In the genomic region with DNA sequence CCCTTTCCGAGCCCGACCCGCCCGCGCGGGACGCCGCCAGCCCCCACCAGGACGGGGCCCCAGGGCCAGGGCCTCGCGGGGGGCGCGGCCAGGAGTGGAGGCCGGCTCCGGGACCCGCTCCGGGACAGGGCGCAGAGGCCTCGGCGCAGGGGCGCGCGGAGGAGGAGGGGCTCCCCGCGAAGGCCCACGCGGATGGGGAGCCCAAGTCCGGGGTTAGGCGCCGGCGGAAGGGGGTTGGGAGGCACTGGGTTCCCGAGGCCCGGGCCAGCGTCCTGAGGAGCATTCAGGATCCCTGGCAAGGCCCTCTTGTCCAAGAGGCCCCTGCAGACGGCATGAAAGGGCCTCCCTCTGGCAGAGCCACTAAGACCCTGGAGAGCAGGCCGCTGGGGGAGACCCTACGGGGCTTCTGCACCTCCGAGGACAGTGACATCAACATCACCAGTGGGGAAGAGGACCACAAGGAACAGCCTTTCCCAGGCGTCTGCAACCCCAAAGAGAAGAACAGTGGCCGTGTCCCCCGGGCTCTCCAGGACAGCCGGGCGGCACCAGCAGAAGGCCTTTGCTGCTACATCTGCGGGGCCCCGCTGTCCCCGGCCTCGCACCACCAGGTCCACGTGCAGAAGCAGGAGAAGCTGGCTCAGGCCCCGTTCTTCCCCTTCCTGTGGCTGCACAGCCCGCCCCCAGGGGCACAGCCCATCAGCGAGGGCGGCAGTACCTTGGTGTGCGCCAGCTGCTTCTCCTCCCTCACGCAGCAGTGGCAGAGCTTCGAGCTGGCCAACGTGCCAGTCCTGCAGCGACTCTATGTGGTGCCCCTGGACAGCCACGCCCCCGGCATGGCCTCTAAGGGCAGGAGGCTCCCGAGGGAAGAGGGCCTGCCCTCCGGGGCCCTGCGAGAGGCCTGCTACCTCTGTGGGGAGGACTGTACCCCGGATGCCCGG, we compare ENCODE assay signal across 11 cellular contexts. TPM values are rescaled to one million over a fixed set of nuclear protein-coding genes. Genes with fewer than 3 reads are reported as not detected.
DNase-seq lines count a peak whose midpoint lies in the region; ATAC-seq lines count a peak whose summit lies in the region.
"Had no signal": no experiment of that assay in that cellular context is flagged by ENCODE, and none has a peak within 500 bp of the region (broad histone marks: within the 10 kb centered on the region; RNA-seq: fewer than 3 reads in every experiment).

No MANE protein-coding gene starts in this region.

- ATAC-seq in T-cell (replicated peaks in 1 of 4): no peak
- peak; percentile 3 for ATAC-seq in left ventricle myocardium superior
- no peak for ATAC-seq in HG03342 (IDR thresholded peaks at IDR 0.05; ENCODE audit: unreplicated experiment)

- H3K27ac Mint-ChIP-seq in T-cell: no peak overlapping the region

- peak overlapping the region; percentile 59 for H3K4me3 ChIP-seq in skeletal muscle cell (ENCODE audit: low read depth, low read length)

- H3K4me1 Mint-ChIP-seq in T-cell: peaks cover 0 to 2% (median 2%) of the 10 kb centered on the region in 3 donors

- POLR2A ChIA-PET in T-cell (lab: Charles Lee): no interaction called here

- no peaks in the 10 kb centered on the region for H3K36me3 Mint-ChIP-seq in T-cell

- CTCF ChIA-PET in T-cell (lab: Charles Lee): no interaction called here

- H3K9me3 Mint-ChIP-seq in T-cell: no peaks in the 10 kb centered on the region

- peak overlapping the region in 2 of 3 donors; percentile 54 to 67 for H3K4me3 Mint-ChIP-seq in T-cell

- intact Hi-C loops in left ventricle myocardium superior (cut with micrococcal nuclease): loop anchor here (10.0 kb wide), 1 partner anchor 54 kb away; no protein-coding TSS in a partner anchor

- peaks cover 49 to 66% of the 10 kb centered on the region in 2 donors for H3K27me3 Mint-ChIP-seq in T-cell

- DNase-seq in ELF-1 (ENCODE audit: low read depth, low spot score) (peak; percentile 30), T-cell (no peak), left ventricle myocardium superior (no peak), skeletal muscle cell (ENCODE audit: low read depth) (no peak), SIG-M5 (lab: John Stamatoyannopoulos, UW) (no peak), hypothalamus (lab: John Stamatoyannopoulos, UW) (no peak), T1000 (lab: John Stamatoyannopoulos, UW) (no peak)
- DNase-seq: cortex of kidney, NCI-H345 had no signal

RNA-seq across cellular contexts. Expression of a gene that starts 58.1 kb away (rescaled TPM):
- total RNA-seq in T-cell: not detected
- not detected for total RNA-seq in left ventricle myocardium superior
- total RNA-seq: osteocyte had no signal
